Comparison of ENCODE assay signal across 23 cellular contexts in genomic region chr2:3745901-3746300, GRCh38. TPM values are rescaled to one million over a fixed set of nuclear protein-coding genes. Genes with fewer than 3 reads are reported as not detected.
"Had no signal": no experiment of that assay in that cellular context is flagged by ENCODE, and none has a peak within 500 bp of the region (broad histone marks: within the 10 kb centered on the region; RNA-seq: fewer than 3 reads in every experiment).

No MANE protein-coding gene starts in this region.

- H3K4me1 ChIP-seq: right lobe of liver had no signal

- H3K4me3 ChIP-seq: coronary artery, mucosa of descending colon, right lobe of liver, tibial nerve had no signal

- H3K27ac ChIP-seq: brain microvascular endothelial cell, coronary artery, right lobe of liver, tibial nerve had no signal

- H3K27me3 ChIP-seq: brain microvascular endothelial cell, right lobe of liver, tibial nerve had no signal

- H3K9me3 ChIP-seq: mucosa of descending colon, right lobe of liver, tibial nerve had no signal

- H3K36me3 ChIP-seq: brain microvascular endothelial cell, right lobe of liver, tibial nerve had no signal

- DNase-seq: activated CD4-positive, alpha-beta T cell treated with anti-CD3 and anti-CD28 coated beads for 36 hours; activated CD4-positive, CD25-positive, alpha-beta regulatory T cell; activated CD8-positive, alpha-beta T cell treated with anti-CD3 and anti-CD28 coated beads, Interleukin-2, amount 10 ng/mL, durations not matched to agents 7 days and 5 days; activated effector memory CD4-positive, alpha-beta T cell treated with Interleukin-2 at 50 U/mL for 16 hours; activated naive CD4-positive, alpha-beta T cell treated with anti-CD3 and anti-CD28 coated beads for 36 hours; activated naive CD8-positive, alpha-beta T cell treated with anti-CD3 and anti-CD28 coated beads, Interleukin-2, amount 10 ng/mL, durations not matched to agents 7 days and 5 days; amniotic stem cell; brain microvascular endothelial cell; effector memory CD8-positive, alpha-beta T cell; foreskin fibroblast; hippocampal formation; left cardiac atrium; left ventricle myocardium superior; mucosa of descending colon; stimulated activated CD4-positive, alpha-beta T cell treated with anti-CD3 and anti-CD28 coated beads, Interleukin-2, amount 100 ng/mL, for 48 hours; stimulated activated naive CD4-positive, alpha-beta T cell treated with Interleukin-2 at 50 U/mL for 16 hours had no signal

- FAIRE-seq: astrocyte, endothelial cell of umbilical vein, keratinocyte had no signal

- ATAC-seq: activated CD4-positive, alpha-beta T cell treated with anti-CD3 and anti-CD28 coated beads for 36 hours; activated CD8-positive, alpha-beta T cell treated with anti-CD3 and anti-CD28 coated beads, Interleukin-2, amount 10 ng/mL, durations not matched to agents 7 days and 5 days; effector memory CD8-positive, alpha-beta T cell; left cardiac atrium; left ventricle myocardium superior; mucosa of descending colon; natural killer cell treated with Interleukin-12 subunit alpha and Interleukin-12 subunit beta and Interleukin-15 and Interleukin-18, amount 100 ng/mL, for 72 hours; right lobe of liver had no signal

RNA-seq across cellular contexts. Expression of gene DCDC2C, which starts 42.5 kb away (rescaled TPM):
- polyA plus RNA-seq: endothelial cell of umbilical vein, keratinocyte had no signal
